In genomic region chr17:29149431-29150064, GRCh38 we compare ENCODE assay signal across 8 cellular contexts. TPM values are rescaled to one million over a fixed set of nuclear protein-coding genes. Genes with fewer than 3 reads are reported as not detected.
DNase-seq lines count a peak whose midpoint lies in the region; ATAC-seq and TF ChIP-seq lines count a peak whose summit lies in the region.

No MANE protein-coding gene starts in this region.

- H3K36me3 Mint-ChIP-seq in dendritic cell treated with granulocyte-macrophage colony-stimulating factor and Interleukin-4, amounts not matched to agents 40 ng/mL and 50 ng/mL, for 4 days (ENCODE audit: low read depth), result peaks cover 35% of the 10 kb centered on the region
- no peaks in the 10 kb centered on the region for H3K36me3 Mint-ChIP-seq in natural killer cell

- peak overlapping the region; percentile 96 for H3K27ac Mint-ChIP-seq in dendritic cell treated with granulocyte-macrophage colony-stimulating factor and Interleukin-4, amounts not matched to agents 40 ng/mL and 50 ng/mL, for 4 days
- H3K27ac Mint-ChIP-seq in natural killer cell, result peak overlapping the region; percentile 88 to 90

- H3K27me3 Mint-ChIP-seq in dendritic cell treated with granulocyte-macrophage colony-stimulating factor and Interleukin-4, amounts not matched to agents 40 ng/mL and 50 ng/mL, for 4 days, result no peaks in the 10 kb centered on the region
- no peaks in the 10 kb centered on the region for H3K27me3 Mint-ChIP-seq in natural killer cell (ENCODE audit: low read depth in 2 of 2)

- H3K4me3 Mint-ChIP-seq in dendritic cell treated with granulocyte-macrophage colony-stimulating factor and Interleukin-4, amounts not matched to agents 40 ng/mL and 50 ng/mL, for 4 days, result peak overlapping the region; percentile 70
- H3K4me3 Mint-ChIP-seq in natural killer cell, result peak overlapping the region; percentile 84

- ATAC-seq in natural killer cell, result no peak

- no peak for TF ChIP-seq CTCF in natural killer cell (IDR thresholded peaks at IDR 0.05)

- intact Hi-C loops in dendritic cell treated with granulocyte-macrophage colony-stimulating factor and Interleukin-4, amounts not matched to agents 40 ng/mL and 50 ng/mL, for 4 days (cut with micrococcal nuclease), result loop anchor here (1.0 to 2.0 kb wide), 3 partner anchors 31 to 145 kb away; partner anchors contain the start of genes MYO18A and NUFIP2
- intact Hi-C loops in natural killer cell (cut with micrococcal nuclease), result loop anchor here (1.0 to 2.0 kb wide), 3 partner anchors 31 to 145 kb away; partner anchors contain the start of genes MYO18A and NUFIP2

- DNase-seq in SKM-1 treated with dmso at 0.1 percent for 144 hours (lab: John Stamatoyannopoulos, UW; ENCODE audit: unreplicated experiment), result peak; percentile 22
- no peak for DNase-seq in SKM-1 (lab: John Stamatoyannopoulos, UW; ENCODE audit: unreplicated experiment)
- peak; percentile 88 to 96 for DNase-seq in NCI-H524 (lab: John Stamatoyannopoulos, UW)
- DNase-seq in natural killer cell, result no peak
- no peak for DNase-seq in cerebellar cortex (ENCODE audit: low spot score)
- DNase-seq in kidney tubule cell (ENCODE audit: low spot score), result no peak
- no peak for DNase-seq in SIG-M5 treated with dmso at 0.1 percent for 504 hours (lab: John Stamatoyannopoulos, UW; ENCODE audit: unreplicated experiment)

- H3K4me1 Mint-ChIP-seq in dendritic cell treated with granulocyte-macrophage colony-stimulating factor and Interleukin-4, amounts not matched to agents 40 ng/mL and 50 ng/mL, for 4 days (ENCODE audit: low read depth), result peaks cover 90% of the 10 kb centered on the region
- peaks cover 28 to 51% of the 10 kb centered on the region in 2 donors for H3K4me1 Mint-ChIP-seq in natural killer cell

- no peaks in the 10 kb centered on the region for H3K9me3 Mint-ChIP-seq in dendritic cell treated with granulocyte-macrophage colony-stimulating factor and Interleukin-4, amounts not matched to agents 40 ng/mL and 50 ng/mL, for 4 days
- no peaks in the 10 kb centered on the region for H3K9me3 Mint-ChIP-seq in natural killer cell

RNA-seq across cellular contexts. Expression of gene MYO18A, which starts 30.6 kb away (rescaled TPM):
- 100 to 1,000 TPM; 110 to 117 (median 115) TPM for total RNA-seq in natural killer cell

Comparison
In these comparisons a context has a peak if more than half of its experiments do, and no peak if none do; other contexts are left out.
1. DNase-seq: peak in SKM-1 treated with dmso at 0.1 percent for 144 hours (single experiment) and NCI-H524 (2 of 2); none in SKM-1 (single experiment), natural killer cell (single experiment), cerebellar cortex (single experiment), kidney tubule cell (single experiment) and SIG-M5 treated with dmso at 0.1 percent for 504 hours (single experiment).